In the genomic region with DNA sequence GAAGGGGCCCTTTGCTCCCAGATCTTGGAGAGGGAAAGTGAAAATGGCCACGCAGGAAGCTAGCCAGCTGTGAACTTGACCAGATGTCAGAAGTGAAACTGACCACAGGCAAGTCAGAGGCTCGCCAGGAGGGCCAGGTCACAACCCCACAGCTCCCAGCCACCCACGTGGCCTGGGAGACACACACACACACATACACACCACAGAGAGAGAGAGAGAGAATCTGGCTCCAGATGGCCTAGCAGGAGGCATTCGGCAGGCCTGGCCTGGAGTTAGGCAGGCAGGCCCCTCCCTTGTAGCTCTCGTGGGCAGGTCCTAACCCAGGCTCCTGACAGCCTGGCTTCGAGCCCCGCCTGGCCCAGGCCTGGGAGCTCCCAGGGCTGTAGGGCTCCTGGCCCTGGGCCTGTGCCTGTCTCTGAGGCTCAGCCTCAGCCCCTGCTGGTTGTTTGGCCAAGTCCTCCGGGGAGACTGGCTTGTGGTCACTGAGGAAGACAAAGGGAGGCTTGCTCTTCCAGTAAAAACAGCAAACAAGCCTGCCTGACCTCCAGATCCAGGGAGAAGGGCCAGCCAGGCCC, we compare ENCODE assay signal across 1 cellular context.
TF ChIP-seq lines count a peak whose summit lies in the region.

No MANE protein-coding gene starts in this region.

TF ChIP-seq in GM12878, 131 proteins besides CTCF, POLR2A, EP300 and RAD21 (continued from another document and continues in another):
- TF ChIP-seq, protein P1, sequence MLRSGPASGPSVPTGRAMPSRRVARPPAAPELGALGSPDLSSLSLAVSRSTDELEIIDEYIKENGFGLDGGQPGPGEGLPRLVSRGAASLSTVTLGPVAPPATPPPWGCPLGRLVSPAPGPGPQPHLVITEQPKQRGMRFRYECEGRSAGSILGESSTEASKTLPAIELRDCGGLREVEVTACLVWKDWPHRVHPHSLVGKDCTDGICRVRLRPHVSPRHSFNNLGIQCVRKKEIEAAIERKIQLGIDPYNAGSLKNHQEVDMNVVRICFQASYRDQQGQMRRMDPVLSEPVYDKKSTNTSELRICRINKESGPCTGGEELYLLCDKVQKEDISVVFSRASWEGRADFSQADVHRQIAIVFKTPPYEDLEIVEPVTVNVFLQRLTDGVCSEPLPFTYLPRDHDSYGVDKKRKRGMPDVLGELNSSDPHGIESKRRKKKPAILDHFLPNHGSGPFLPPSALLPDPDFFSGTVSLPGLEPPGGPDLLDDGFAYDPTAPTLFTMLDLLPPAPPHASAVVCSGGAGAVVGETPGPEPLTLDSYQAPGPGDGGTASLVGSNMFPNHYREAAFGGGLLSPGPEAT (IDR thresholded peaks at IDR 0.05; ENCODE audit: low read depth), result peak; percentile 84
- TF ChIP-seq ATF7 (IDR thresholded peaks at IDR 0.05; ENCODE audit: low read depth), result peak; percentile 55; the same call in 1 of the 2 replicates
- peak; percentile 97 for TF ChIP-seq IKZF2 (IDR thresholded peaks at IDR 0.05)
- TF ChIP-seq, protein P2, sequence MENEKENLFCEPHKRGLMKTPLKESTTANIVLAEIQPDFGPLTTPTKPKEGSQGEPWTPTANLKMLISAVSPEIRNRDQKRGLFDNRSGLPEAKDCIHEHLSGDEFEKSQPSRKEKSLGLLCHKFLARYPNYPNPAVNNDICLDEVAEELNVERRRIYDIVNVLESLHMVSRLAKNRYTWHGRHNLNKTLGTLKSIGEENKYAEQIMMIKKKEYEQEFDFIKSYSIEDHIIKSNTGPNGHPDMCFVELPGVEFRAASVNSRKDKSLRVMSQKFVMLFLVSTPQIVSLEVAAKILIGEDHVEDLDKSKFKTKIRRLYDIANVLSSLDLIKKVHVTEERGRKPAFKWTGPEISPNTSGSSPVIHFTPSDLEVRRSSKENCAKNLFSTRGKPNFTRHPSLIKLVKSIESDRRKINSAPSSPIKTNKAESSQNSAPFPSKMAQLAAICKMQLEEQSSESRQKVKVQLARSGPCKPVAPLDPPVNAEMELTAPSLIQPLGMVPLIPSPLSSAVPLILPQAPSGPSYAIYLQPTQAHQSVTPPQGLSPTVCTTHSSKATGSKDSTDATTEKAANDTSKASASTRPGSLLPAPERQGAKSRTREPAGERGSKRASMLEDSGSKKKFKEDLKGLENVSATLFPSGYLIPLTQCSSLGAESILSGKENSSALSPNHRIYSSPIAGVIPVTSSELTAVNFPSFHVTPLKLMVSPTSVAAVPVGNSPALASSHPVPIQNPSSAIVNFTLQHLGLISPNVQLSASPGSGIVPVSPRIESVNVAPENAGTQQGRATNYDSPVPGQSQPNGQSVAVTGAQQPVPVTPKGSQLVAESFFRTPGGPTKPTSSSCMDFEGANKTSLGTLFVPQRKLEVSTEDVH (IDR thresholded peaks at IDR 0.05; ENCODE audit: low read depth, partially characterized antibody), result peak; percentile 43
- TF ChIP-seq, protein P3, sequence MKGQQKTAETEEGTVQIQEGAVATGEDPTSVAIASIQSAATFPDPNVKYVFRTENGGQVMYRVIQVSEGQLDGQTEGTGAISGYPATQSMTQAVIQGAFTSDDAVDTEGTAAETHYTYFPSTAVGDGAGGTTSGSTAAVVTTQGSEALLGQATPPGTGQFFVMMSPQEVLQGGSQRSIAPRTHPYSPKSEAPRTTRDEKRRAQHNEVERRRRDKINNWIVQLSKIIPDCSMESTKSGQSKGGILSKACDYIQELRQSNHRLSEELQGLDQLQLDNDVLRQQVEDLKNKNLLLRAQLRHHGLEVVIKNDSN (IDR thresholded peaks at IDR 0.05; ENCODE audit: borderline replicate concordance, extremely low read length, insufficient read depth, low read depth, low read length), result peak; percentile 82
- peak; percentile 69 for TF ChIP-seq MTA2 (IDR thresholded peaks at IDR 0.05; ENCODE audit: low read depth)
- no peak for TF ChIP-seq SRF (IDR thresholded peaks at IDR 0.05; ENCODE audit: low read depth in 2 of 2, low read length in 2 of 2)
- TF ChIP-seq EED (IDR thresholded peaks at IDR 0.05; ENCODE audit: low read depth), result peak; percentile 95
- TF ChIP-seq, protein P4, sequence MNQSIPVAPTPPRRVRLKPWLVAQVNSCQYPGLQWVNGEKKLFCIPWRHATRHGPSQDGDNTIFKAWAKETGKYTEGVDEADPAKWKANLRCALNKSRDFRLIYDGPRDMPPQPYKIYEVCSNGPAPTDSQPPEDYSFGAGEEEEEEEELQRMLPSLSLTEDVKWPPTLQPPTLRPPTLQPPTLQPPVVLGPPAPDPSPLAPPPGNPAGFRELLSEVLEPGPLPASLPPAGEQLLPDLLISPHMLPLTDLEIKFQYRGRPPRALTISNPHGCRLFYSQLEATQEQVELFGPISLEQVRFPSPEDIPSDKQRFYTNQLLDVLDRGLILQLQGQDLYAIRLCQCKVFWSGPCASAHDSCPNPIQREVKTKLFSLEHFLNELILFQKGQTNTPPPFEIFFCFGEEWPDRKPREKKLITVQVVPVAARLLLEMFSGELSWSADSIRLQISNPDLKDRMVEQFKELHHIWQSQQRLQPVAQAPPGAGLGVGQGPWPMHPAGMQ (IDR thresholded peaks at IDR 0.05; ENCODE audit: borderline replicate concordance), result no peak
- TF ChIP-seq, protein P5, sequence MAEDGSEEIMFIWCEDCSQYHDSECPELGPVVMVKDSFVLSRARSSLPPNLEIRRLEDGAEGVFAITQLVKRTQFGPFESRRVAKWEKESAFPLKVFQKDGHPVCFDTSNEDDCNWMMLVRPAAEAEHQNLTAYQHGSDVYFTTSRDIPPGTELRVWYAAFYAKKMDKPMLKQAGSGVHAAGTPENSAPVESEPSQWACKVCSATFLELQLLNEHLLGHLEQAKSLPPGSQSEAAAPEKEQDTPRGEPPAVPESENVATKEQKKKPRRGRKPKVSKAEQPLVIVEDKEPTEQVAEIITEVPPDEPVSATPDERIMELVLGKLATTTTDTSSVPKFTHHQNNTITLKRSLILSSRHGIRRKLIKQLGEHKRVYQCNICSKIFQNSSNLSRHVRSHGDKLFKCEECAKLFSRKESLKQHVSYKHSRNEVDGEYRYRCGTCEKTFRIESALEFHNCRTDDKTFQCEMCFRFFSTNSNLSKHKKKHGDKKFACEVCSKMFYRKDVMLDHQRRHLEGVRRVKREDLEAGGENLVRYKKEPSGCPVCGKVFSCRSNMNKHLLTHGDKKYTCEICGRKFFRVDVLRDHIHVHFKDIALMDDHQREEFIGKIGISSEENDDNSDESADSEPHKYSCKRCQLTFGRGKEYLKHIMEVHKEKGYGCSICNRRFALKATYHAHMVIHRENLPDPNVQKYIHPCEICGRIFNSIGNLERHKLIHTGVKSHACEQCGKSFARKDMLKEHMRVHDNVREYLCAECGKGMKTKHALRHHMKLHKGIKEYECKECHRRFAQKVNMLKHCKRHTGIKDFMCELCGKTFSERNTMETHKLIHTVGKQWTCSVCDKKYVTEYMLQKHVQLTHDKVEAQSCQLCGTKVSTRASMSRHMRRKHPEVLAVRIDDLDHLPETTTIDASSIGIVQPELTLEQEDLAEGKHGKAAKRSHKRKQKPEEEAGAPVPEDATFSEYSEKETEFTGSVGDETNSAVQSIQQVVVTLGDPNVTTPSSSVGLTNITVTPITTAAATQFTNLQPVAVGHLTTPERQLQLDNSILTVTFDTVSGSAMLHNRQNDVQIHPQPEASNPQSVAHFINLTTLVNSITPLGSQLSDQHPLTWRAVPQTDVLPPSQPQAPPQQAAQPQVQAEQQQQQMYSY (CRISPR knock-in tag; IDR thresholded peaks at IDR 0.05), result no peak
- TF ChIP-seq CHD4 (IDR thresholded peaks at IDR 0.05), result no peak
- peak in 1 of 2 experiments; percentile 51; a peak in 1 of 4 replicates for TF ChIP-seq ETV6 (conservative IDR thresholded peaks at IDR 0.05 in 1 of 2, IDR thresholded peaks at IDR 0.05 in 1 of 2; ENCODE audit: borderline replicate concordance in 1 of 2, low read depth in 1 of 2)
- no peak for TF ChIP-seq KAT2A (conservative IDR thresholded peaks at IDR 0.05; ENCODE audit: control insufficient read depth, low read depth, low read length)
- peak; percentile 38; the same call in 1 of the 2 replicates for TF ChIP-seq TCF7 (IDR thresholded peaks at IDR 0.05; ENCODE audit: borderline replicate concordance)
- TF ChIP-seq DPF2 (IDR thresholded peaks at IDR 0.05), result peak; percentile 88
- TF ChIP-seq NBN (IDR thresholded peaks at IDR 0.05), result peak; percentile 82
- peak; percentile 57 for TF ChIP-seq YY1 (IDR thresholded peaks at IDR 0.05; ENCODE audit: low read depth, low read length)
- peak; percentile 82 for TF ChIP-seq CREM (IDR thresholded peaks at IDR 0.05; ENCODE audit: low read depth)
- TF ChIP-seq MTA3 (IDR thresholded peaks at IDR 0.05; ENCODE audit: borderline replicate concordance, low read length), result peak; percentile 68; the same call in 1 of the 2 replicates
- TF ChIP-seq, protein P6, sequence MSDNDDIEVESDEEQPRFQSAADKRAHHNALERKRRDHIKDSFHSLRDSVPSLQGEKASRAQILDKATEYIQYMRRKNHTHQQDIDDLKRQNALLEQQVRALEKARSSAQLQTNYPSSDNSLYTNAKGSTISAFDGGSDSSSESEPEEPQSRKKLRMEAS (IDR thresholded peaks at IDR 0.05; ENCODE audit: low read depth, low read length), result peak; percentile 67; the same call in 1 of the 2 replicates
- TF ChIP-seq HCFC1 (IDR thresholded peaks at IDR 0.05; ENCODE audit: low read length), result no peak
- peak; percentile 85 for TF ChIP-seq NFIC (IDR thresholded peaks at IDR 0.05; ENCODE audit: low read depth, low read length)
- peak in 1 of 2 experiments; percentile 58; a peak in 1 of 3 replicates for TF ChIP-seq EGR1 (IDR thresholded peaks at IDR 0.05; ENCODE audit: borderline replicate concordance in 1 of 2, low read depth in 2 of 2, low read length in 2 of 2)
- TF ChIP-seq GATAD2B (conservative IDR thresholded peaks at IDR 0.05; ENCODE audit: low read depth), result peak; percentile 71
- TF ChIP-seq RAD51 (IDR thresholded peaks at IDR 0.05), result peak; percentile 78
- peak; percentile 75 for TF ChIP-seq SP1 (IDR thresholded peaks at IDR 0.05; ENCODE audit: low read depth, low read length)
- peak; percentile 74; the same call in 1 of the 2 replicates for TF ChIP-seq CREB1 (IDR thresholded peaks at IDR 0.05; ENCODE audit: low read depth)
- peak; percentile 93 for TF ChIP-seq IRF4 (IDR thresholded peaks at IDR 0.05; ENCODE audit: low read depth, low read length)
- peak; percentile 74; the same call in 1 of the 2 replicates for TF ChIP-seq ZBED1 (IDR thresholded peaks at IDR 0.05; ENCODE audit: borderline replicate concordance)
- peak; percentile 98 for TF ChIP-seq NR2F1 (conservative IDR thresholded peaks at IDR 0.05)
- peak; percentile 96 for TF ChIP-seq TCF12 (IDR thresholded peaks at IDR 0.05; ENCODE audit: low read depth, low read length)
- TF ChIP-seq BCL11A (IDR thresholded peaks at IDR 0.05; ENCODE audit: low read depth, low read length), result peak; percentile 85
- TF ChIP-seq, protein P7, sequence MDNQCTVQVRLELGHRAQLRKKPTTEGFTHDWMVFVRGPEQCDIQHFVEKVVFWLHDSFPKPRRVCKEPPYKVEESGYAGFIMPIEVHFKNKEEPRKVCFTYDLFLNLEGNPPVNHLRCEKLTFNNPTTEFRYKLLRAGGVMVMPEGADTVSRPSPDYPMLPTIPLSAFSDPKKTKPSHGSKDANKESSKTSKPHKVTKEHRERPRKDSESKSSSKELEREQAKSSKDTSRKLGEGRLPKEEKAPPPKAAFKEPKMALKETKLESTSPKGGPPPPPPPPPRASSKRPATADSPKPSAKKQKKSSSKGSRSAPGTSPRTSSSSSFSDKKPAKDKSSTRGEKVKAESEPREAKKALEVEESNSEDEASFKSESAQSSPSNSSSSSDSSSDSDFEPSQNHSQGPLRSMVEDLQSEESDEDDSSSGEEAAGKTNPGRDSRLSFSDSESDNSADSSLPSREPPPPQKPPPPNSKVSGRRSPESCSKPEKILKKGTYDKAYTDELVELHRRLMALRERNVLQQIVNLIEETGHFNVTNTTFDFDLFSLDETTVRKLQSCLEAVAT (IDR thresholded peaks at IDR 0.05), result peak; percentile 89; the same call in 1 of the 2 replicates
- no peak for TF ChIP-seq ZNF207 (IDR thresholded peaks at IDR 0.05; ENCODE audit: borderline replicate concordance)
- peak; percentile 56 to 69; a peak in 2 of 4 replicates for TF ChIP-seq BHLHE40 (IDR thresholded peaks at IDR 0.05; ENCODE audit: borderline replicate concordance in 1 of 2, low read depth in 2 of 2, low read length in 1 of 2)
- TF ChIP-seq RUNX3 (IDR thresholded peaks at IDR 0.05; ENCODE audit: low read length), result peak; percentile 96
- no peak for TF ChIP-seq MYC (IDR thresholded peaks at IDR 0.05; ENCODE audit: insufficient read depth, insufficient read length, insufficient replicate concordance, low read length, severe bottlenecking)
- peak; percentile 65; the same call in 1 of the 2 replicates for TF ChIP-seq TBL1XR1 (IDR thresholded peaks at IDR 0.05; ENCODE audit: low read depth, low read length)
- 0 out of 3 replicates have a peak, but pooled peaks have one; percentile 12 for TF ChIP-seq POU2F2 (IDR thresholded peaks at IDR 0.05; ENCODE audit: borderline replicate concordance, low read depth, low read length)
- no peak for TF ChIP-seq NR2C2 (IDR thresholded peaks at IDR 0.05; ENCODE audit: borderline replicate concordance, control insufficient read depth, insufficient read length, low read depth)
- TF ChIP-seq TCF3 (IDR thresholded peaks at IDR 0.05; ENCODE audit: borderline replicate concordance, insufficient read depth, low read depth, low read length), result peak; percentile 96
- TF ChIP-seq FOXM1 (IDR thresholded peaks at IDR 0.05; ENCODE audit: low read depth, low read length), result peak; percentile 59; the same call in 1 of the 2 replicates
- peak; percentile 55 for TF ChIP-seq RELA (IDR thresholded peaks at IDR 0.05; ENCODE audit: borderline replicate concordance, partially characterized antibody)
- TF ChIP-seq CBFB (IDR thresholded peaks at IDR 0.05; ENCODE audit: low read depth), result peak; percentile 69; the same call in 1 of the 2 replicates
- TF ChIP-seq HDGF (IDR thresholded peaks at IDR 0.05), result peak; percentile 97
- TF ChIP-seq SPI1 (IDR thresholded peaks at IDR 0.05; ENCODE audit: borderline replicate concordance, insufficient read depth, low read depth, low read length), result peak; percentile 49; the same call in 1 of the 2 replicates
- no peak for TF ChIP-seq SIX5 (IDR thresholded peaks at IDR 0.05; ENCODE audit: low read depth, low read length, severe bottlenecking)
- peak; percentile 98 for TF ChIP-seq IKZF1 (conservative IDR thresholded peaks at IDR 0.05)
- TF ChIP-seq, protein P8, sequence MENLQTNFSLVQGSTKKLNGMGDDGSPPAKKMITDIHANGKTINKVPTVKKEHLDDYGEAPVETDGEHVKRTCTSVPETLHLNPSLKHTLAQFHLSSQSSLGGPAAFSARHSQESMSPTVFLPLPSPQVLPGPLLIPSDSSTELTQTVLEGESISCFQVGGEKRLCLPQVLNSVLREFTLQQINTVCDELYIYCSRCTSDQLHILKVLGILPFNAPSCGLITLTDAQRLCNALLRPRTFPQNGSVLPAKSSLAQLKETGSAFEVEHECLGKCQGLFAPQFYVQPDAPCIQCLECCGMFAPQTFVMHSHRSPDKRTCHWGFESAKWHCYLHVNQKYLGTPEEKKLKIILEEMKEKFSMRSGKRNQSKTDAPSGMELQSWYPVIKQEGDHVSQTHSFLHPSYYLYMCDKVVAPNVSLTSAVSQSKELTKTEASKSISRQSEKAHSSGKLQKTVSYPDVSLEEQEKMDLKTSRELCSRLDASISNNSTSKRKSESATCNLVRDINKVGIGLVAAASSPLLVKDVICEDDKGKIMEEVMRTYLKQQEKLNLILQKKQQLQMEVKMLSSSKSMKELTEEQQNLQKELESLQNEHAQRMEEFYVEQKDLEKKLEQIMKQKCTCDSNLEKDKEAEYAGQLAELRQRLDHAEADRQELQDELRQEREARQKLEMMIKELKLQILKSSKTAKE (IDR thresholded peaks at IDR 0.05; ENCODE audit: low read depth, poor library complexity, severe bottlenecking), result peak; percentile 91
